21 cellular contexts compared by ENCODE assay signal in the genomic region with DNA sequence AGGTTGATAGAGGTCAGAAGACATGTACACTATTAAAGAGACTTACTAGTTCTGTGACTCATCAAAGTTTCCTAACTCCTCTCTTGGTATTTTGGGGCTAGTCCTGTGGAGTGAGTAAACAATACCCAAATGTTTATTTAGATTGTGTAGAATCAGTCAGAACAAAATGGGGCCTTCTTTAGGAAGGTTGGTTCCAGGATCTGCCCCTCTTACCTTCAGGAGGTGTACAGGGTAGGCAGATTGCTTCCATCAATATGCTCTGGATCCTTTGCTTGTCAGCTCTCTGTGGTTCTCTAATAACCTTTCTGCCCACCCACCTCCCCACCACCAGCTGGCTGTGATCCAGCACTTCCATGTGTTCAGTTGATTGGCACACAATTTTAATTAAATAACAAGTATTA.
DNase-seq lines count a peak whose midpoint lies in the region; ATAC-seq and TF ChIP-seq lines count a peak whose summit lies in the region.
"Had no signal": no experiment of that assay in that cellular context is flagged by ENCODE, and none has a peak within 500 bp of the region (broad histone marks: within the 10 kb centered on the region; RNA-seq: fewer than 3 reads in every experiment).

No MANE protein-coding gene starts in this region.

- peaks cover 15% of the 10 kb centered on the region; the same call in 1 of the 2 replicates for H3K4me1 Mint-ChIP-seq in HFFc6 (ENCODE audit: low read depth)
- H3K4me1 Mint-ChIP-seq in activated T-helper 17 cell treated with anti-CD3 and anti-CD28 coated beads, Interleukin-2, amount 50 U/mL, for 72 hours: no peaks in the 10 kb centered on the region

- no peak overlapping the region for H2AFZ ChIP-seq in DND-41 (ENCODE audit: low read depth, low read length)

- no peaks in the 10 kb centered on the region for H3K36me3 ChIP-seq in DND-41 (ENCODE audit: insufficient read depth, low read length)
- H3K36me3 ChIP-seq: ascending aorta, colonic mucosa, thoracic aorta had no signal

- H3K4me2 ChIP-seq in DND-41 (ENCODE audit: insufficient read depth, low read length): no peak overlapping the region

- H3K9me3 Mint-ChIP-seq in HFFc6: no peaks in the 10 kb centered on the region
- H3K9me3 Mint-ChIP-seq in activated T-helper 17 cell treated with anti-CD3 and anti-CD28 coated beads, Interleukin-2, amount 50 U/mL, for 72 hours: no peaks in the 10 kb centered on the region

- H3K36me3 Mint-ChIP-seq in HFFc6 (ENCODE audit: low read depth): no peaks in the 10 kb centered on the region
- H3K36me3 Mint-ChIP-seq in activated T-helper 17 cell treated with anti-CD3 and anti-CD28 coated beads, Interleukin-2, amount 50 U/mL, for 72 hours (ENCODE audit: low read depth): no peaks in the 10 kb centered on the region

- no peaks in the 10 kb centered on the region for H3K79me2 ChIP-seq in DND-41 (ENCODE audit: insufficient read depth, low read length)

- H3K27me3 ChIP-seq in DND-41 (ENCODE audit: insufficient read depth, low read length, poor library complexity): no peaks in the 10 kb centered on the region
- H3K27me3 ChIP-seq: colonic mucosa had no signal

- DNase-seq in DND-41 (no peak), HFFc6 (peak; percentile 20), fibroblast of the aortic adventitia (ENCODE audit: low read depth) (peak; percentile 18), DMS53 treated with DMSO at 0.1 percent for 48 hours (lab: John Stamatoyannopoulos, UW; ENCODE audit: unreplicated experiment) (no peak), NCI-H2171 treated with DMSO at 0.1 percent for 48 hours (lab: John Stamatoyannopoulos, UW) (no peak), GF-D8 (lab: John Stamatoyannopoulos, UW) (no peak)
- DNase-seq: activated gamma-delta T cell treated with Interleukin-2 at 50 U/mL for 16 hours; Caco-2; colonic mucosa; H7; hypothalamus; NCI-H1105 treated with DMSO at 0.1 percent for 48 hours; nucleus accumbens; right cardiac atrium; stimulated activated CD4-positive, alpha-beta T cell treated with anti-CD3 and anti-CD28 coated beads, Interleukin-1b, Interleukin-23, amount 100 ng/mL, for 48 hours had no signal

- ATAC-seq in DND-41 (ENCODE audit: insufficient read depth, low read depth) (peak; percentile 31; the same call in 2 of the 3 replicates), HG03135 (IDR thresholded peaks at IDR 0.05; ENCODE audit: unreplicated experiment) (no peak)
- peak; percentile 34 for ATAC-seq in activated T-helper 17 cell treated with anti-CD3 and anti-CD28 coated beads, Interleukin-2, amount 50 U/mL, for 72 hours (replicated peaks)
- ATAC-seq: activated CD4-positive, CD25-positive, alpha-beta regulatory T cell treated with anti-CD3 and anti-CD28 coated beads, Interleukin-2, amount 50 U/mL, for 24 hours; right cardiac atrium; Right ventricle myocardium inferior had no signal

- peaks cover 7% of the 10 kb centered on the region for H3K27me3 Mint-ChIP-seq in HFFc6 (ENCODE audit: insufficient read depth)
- H3K27me3 Mint-ChIP-seq in activated T-helper 17 cell treated with anti-CD3 and anti-CD28 coated beads, Interleukin-2, amount 50 U/mL, for 72 hours: peaks cover 15% of the 10 kb centered on the region

- H3K27ac ChIP-seq in DND-41 (ENCODE audit: low read length): no peak overlapping the region
- H3K27ac ChIP-seq: ascending aorta, colonic mucosa, thoracic aorta had no signal

- H3K9ac ChIP-seq in DND-41 (ENCODE audit: low read depth, low read length): no peak overlapping the region

- no peaks in the 10 kb centered on the region for H4K20me1 ChIP-seq in DND-41 (ENCODE audit: insufficient read depth, low read length)

- H3K27ac Mint-ChIP-seq in HFFc6: no peak overlapping the region
- no peak overlapping the region for H3K27ac Mint-ChIP-seq in activated T-helper 17 cell treated with anti-CD3 and anti-CD28 coated beads, Interleukin-2, amount 50 U/mL, for 72 hours

- H3K9me3 ChIP-seq in DND-41 (ENCODE audit: insufficient read depth, low read length, severe bottlenecking): no peaks in the 10 kb centered on the region
- H3K9me3 ChIP-seq: ascending aorta, Caco-2, colonic mucosa, thoracic aorta had no signal

- TF ChIP-seq CTCF in DND-41 (IDR thresholded peaks at IDR 0.05; ENCODE audit: borderline replicate concordance, extremely low read depth, low read length, poor library complexity, severe bottlenecking) (no peak), HFFc6 (IDR thresholded peaks at IDR 0.05) (no peak), fibroblast of the aortic adventitia (IDR thresholded peaks at IDR 0.05; ENCODE audit: insufficient read depth, low read length) (no peak)

- no peak overlapping the region for H3K4me3 ChIP-seq in DND-41 (ENCODE audit: low read depth in 1 of 2, low read length in 2 of 2)
- no peak overlapping the region for H3K4me3 ChIP-seq in fibroblast of the aortic adventitia (ENCODE audit: low read depth, low read length)
- H3K4me3 ChIP-seq: ascending aorta, colonic mucosa, thoracic aorta had no signal

- H3K4me3 Mint-ChIP-seq in HFFc6: no peak overlapping the region
- no peak overlapping the region for H3K4me3 Mint-ChIP-seq in activated T-helper 17 cell treated with anti-CD3 and anti-CD28 coated beads, Interleukin-2, amount 50 U/mL, for 72 hours

- H3K4me1 ChIP-seq in DND-41 (ENCODE audit: insufficient read depth, low read length): peaks cover 5% of the 10 kb centered on the region
- H3K4me1 ChIP-seq: ascending aorta, colonic mucosa had no signal

Comparison
In these comparisons a context has a peak if more than half of its experiments do, and no peak if none do; other contexts are left out.
1. DNase-seq: peak in HFFc6 (single experiment) and fibroblast of the aortic adventitia (single experiment); none in DND-41 (single experiment), DMS53 treated with DMSO at 0.1 percent for 48 hours (single experiment), NCI-H2171 treated with DMSO at 0.1 percent for 48 hours (single experiment) and GF-D8 (single experiment).